In genomic region chr14:50064993-50065392, GRCh38 we compare ENCODE assay signal across 9 cellular contexts. TPM values are rescaled to one million over a fixed set of nuclear protein-coding genes. Genes with fewer than 3 reads are reported as not detected.
A peak's percentile ranks its signal among the peaks of the same experiment; 100 is the strongest.
DNase-seq lines count a peak whose midpoint lies in the region; ATAC-seq and TF ChIP-seq lines count a peak whose summit lies in the region.
"Had no signal": no experiment of that assay in that cellular context is flagged by ENCODE, and none has a peak within 500 bp of the region (broad histone marks: within the 10 kb centered on the region; RNA-seq: fewer than 3 reads in every experiment).

No MANE protein-coding gene starts in this region.

- H3K4me1 ChIP-seq in breast epithelium, result peaks cover 0 to 9% of the 10 kb centered on the region in 2 donors

- H3K9me3 ChIP-seq in breast epithelium, result no peaks in the 10 kb centered on the region

- in situ Hi-C loops in brain microvascular endothelial cell (cut with HindIII; ENCODE audit: low pct_ligation_motif_present, low sequenced_read_pairs), result no loop called here

- no TSS peak for BruUV-seq in MCF 10A (replicated peaks; lab: Mats Ljungman, UMichigan)

- TF ChIP-seq CTCF in MCF 10A (IDR thresholded peaks at IDR 0.05; ENCODE audit: unreplicated experiment) (no peak), breast epithelium (IDR thresholded peaks at IDR 0.05) (no peak), dorsolateral prefrontal cortex (IDR thresholded peaks at IDR 0.05 in 54 of 56, conservative IDR thresholded peaks at IDR 0.05 in 2 of 56; ENCODE audit: low read depth in 1 of 56, partially characterized antibody in 56 of 56) (no peak), brain microvascular endothelial cell (IDR thresholded peaks at IDR 0.05; ENCODE audit: low read depth, low read length, missing control alignments) (no peak)

- POLR2A ChIA-PET in MCF 10A (lab: Yijun Ruan, JAX), result interaction anchor here (1.7 kb wide), 1 partner anchor 203 kb away, joined by 5 read pairs; no protein-coding TSS in a partner anchor

- intact Hi-C loops in MCF 10A (cut with micrococcal nuclease), result loop anchor here (5.0 kb wide), 2 partner anchors 173 to 198 kb away; partner anchors contain the start of gene ARF6
- intact Hi-C loops in breast epithelium (cut with DNase I; ENCODE audit: low total_unique reads), result no loop called here
- intact Hi-C loops in dorsolateral prefrontal cortex (cut with DNase I), result no loop called here

- no peaks in the 10 kb centered on the region for H3K27me3 ChIP-seq in breast epithelium
- no peaks in the 10 kb centered on the region for H3K27me3 ChIP-seq in dorsolateral prefrontal cortex
- no peaks in the 10 kb centered on the region for H3K27me3 ChIP-seq in brain microvascular endothelial cell (replicated peaks)

- no peak for TF ChIP-seq POLR2A in breast epithelium (IDR thresholded peaks at IDR 0.05)

- H3K4me3 Mint-ChIP-seq in MCF 10A (ENCODE audit: unreplicated experiment), result no peak overlapping the region

- no peak overlapping the region for H3K4me3 ChIP-seq in breast epithelium
- H3K4me3 ChIP-seq in dorsolateral prefrontal cortex, result no peak overlapping the region
- no peak overlapping the region for H3K4me3 ChIP-seq in brain microvascular endothelial cell (ENCODE audit: low read depth, low read length)
- H3K4me3 ChIP-seq: A549 had no signal

- ATAC-seq in HG03139 (IDR thresholded peaks at IDR 0.05; ENCODE audit: unreplicated experiment), result peak; percentile 53
- ATAC-seq: A549 had no signal

- H3K9me3 Mint-ChIP-seq in MCF 10A (ENCODE audit: unreplicated experiment), result no peaks in the 10 kb centered on the region

- H3K27ac Mint-ChIP-seq in MCF 10A (ENCODE audit: low read depth, unreplicated experiment), result peak overlapping the region; percentile 27

- H3K27me3 Mint-ChIP-seq in MCF 10A (ENCODE audit: insufficient read depth, unreplicated experiment), result no peaks in the 10 kb centered on the region

- DNase-seq in MCF 10A (ENCODE audit: unreplicated experiment), result peak; percentile 33
- no peak for DNase-seq in breast epithelium (ENCODE audit: low spot score in 2 of 2)
- DNase-seq in T-helper 9 cell, result peak; percentile 29
- peak; percentile 46 for DNase-seq in effector CD4-positive, alpha-beta T cell
- peak; percentile 70 for DNase-seq in stimulated activated CD8-positive, alpha-beta memory T cell treated with anti-CD3 and anti-CD28 coated beads, Interleukin-4, amount 100 ng/mL, for 48 hours
- no peak for DNase-seq in dorsolateral prefrontal cortex
- DNase-seq in brain microvascular endothelial cell, result no peak

- H3K27ac ChIP-seq in breast epithelium (peak overlapping the region in 1 of 2 donors; percentile 5), dorsolateral prefrontal cortex (no peak overlapping the region), brain microvascular endothelial cell (no peak overlapping the region)

- no peaks in the 10 kb centered on the region for H3K36me3 ChIP-seq in breast epithelium
- H3K36me3 ChIP-seq in brain microvascular endothelial cell (replicated peaks), result no peaks in the 10 kb centered on the region

- H3K4me1 Mint-ChIP-seq in MCF 10A (ENCODE audit: insufficient read depth, unreplicated experiment), result peaks cover 32% of the 10 kb centered on the region

- CTCF ChIA-PET in MCF 10A (lab: Yijun Ruan, JAX), result interaction anchor here (0.8 kb wide), 1 partner anchor 16 kb away, joined by 3 read pairs; no protein-coding TSS in a partner anchor

- peaks cover 7% of the 10 kb centered on the region for H3K36me3 Mint-ChIP-seq in MCF 10A (ENCODE audit: insufficient read depth, unreplicated experiment)

RNA-seq across cellular contexts. Expression of gene VCPKMT, which starts 51.4 kb away (rescaled TPM):
- total RNA-seq in MCF 10A (2022) (7.2 and 10.4 TPM in 2 replicates), breast epithelium (1 to 10 TPM; 5.0 to 8.5 (median 8.3) TPM), dorsolateral prefrontal cortex (10 to 100 TPM in 105 of 120 experiments, 1 to 10 TPM in 15; 6.6 to 20.4 (median 13.4) TPM)

Comparison
In these comparisons a context has a peak if more than half of its experiments do, and no peak if none do; other contexts are left out.
1. DNase-seq: peak in MCF 10A (single experiment), T-helper 9 cell (single experiment), effector CD4-positive, alpha-beta T cell (single experiment) and stimulated activated CD8-positive, alpha-beta memory T cell treated with anti-CD3 and anti-CD28 coated beads, Interleukin-4, amount 100 ng/mL, for 48 hours (single experiment); none in breast epithelium (0 of 2), dorsolateral prefrontal cortex (0 of 10) and brain microvascular endothelial cell (single experiment).